27 cellular contexts compared by ENCODE assay signal in genomic region chr15:84839714-84840113, GRCh38. TPM values are rescaled to one million over a fixed set of nuclear protein-coding genes. Genes with fewer than 3 reads are reported as not detected.
A peak's percentile ranks its signal among the peaks of the same experiment; 100 is the strongest.
DNase-seq lines count a peak whose midpoint lies in the region; ATAC-seq and TF ChIP-seq lines count a peak whose summit lies in the region.
"Had no signal": no experiment of that assay in that cellular context is flagged by ENCODE, and none has a peak within 500 bp of the region (broad histone marks: within the 10 kb centered on the region; RNA-seq: fewer than 3 reads in every experiment).

No MANE protein-coding gene starts in this region.

- H2AFZ ChIP-seq in parathyroid adenoma, result no peak overlapping the region

- H3K36me3 ChIP-seq in parathyroid adenoma (ENCODE audit: control insufficient read depth, insufficient read depth, low read length) (no peaks in the 10 kb centered on the region), transverse colon (no peaks in the 10 kb centered on the region)

- ATAC-seq in right cardiac atrium (peak in 1 of 2 donors; percentile 1), HG03460 (IDR thresholded peaks at IDR 0.05; ENCODE audit: unreplicated experiment) (no peak)
- ATAC-seq: CD8-positive, alpha-beta T cell had no signal

- H3K9me3 Mint-ChIP-seq in T-helper 2 cell treated with Interferon-gamma antibody and Interleukin-4, amounts not matched to agents 5 μg/mL and 100 μg/mL, for 36 hours, result no peaks in the 10 kb centered on the region
- H3K9me3 Mint-ChIP-seq: CD8-positive, alpha-beta T cell; naive B cell had no signal

- intact Hi-C loops in right cardiac atrium (cut with DNase I) (loop anchor here in 1 of 4 donors (10.0 kb wide), 1 partner anchor 75 kb away; no protein-coding TSS in a partner anchor), transverse colon (cut with DNase I; ENCODE audit: low total_unique reads) (loop anchor here (5.0 kb wide), 1 partner anchor 88 kb away; no protein-coding TSS in a partner anchor)

- H3K27me3 ChIP-seq in right cardiac atrium (ENCODE audit: control insufficient read depth, insufficient read depth), result no peaks in the 10 kb centered on the region
- no peaks in the 10 kb centered on the region for H3K27me3 ChIP-seq in parathyroid adenoma (ENCODE audit: control insufficient read depth, insufficient read depth, low read length)
- no peaks in the 10 kb centered on the region for H3K27me3 ChIP-seq in transverse colon
- H3K27me3 ChIP-seq: adrenal gland, dorsolateral prefrontal cortex had no signal

- no peaks in the 10 kb centered on the region for H3K9me3 ChIP-seq in right cardiac atrium (ENCODE audit: control insufficient read depth, low read length)
- no peaks in the 10 kb centered on the region for H3K9me3 ChIP-seq in parathyroid adenoma (ENCODE audit: control insufficient read depth, low read length)
- H3K9me3 ChIP-seq in transverse colon, result no peaks in the 10 kb centered on the region
- H3K9me3 ChIP-seq: adrenal gland had no signal

- WGBS in right cardiac atrium, result 96% methylated on average over 23 of the region's 23 CpGs
- 93 to 95% methylated on average over 3 to 23 of the region's 23 CpGs for WGBS in transverse colon (ENCODE audit: low coverage in 1 of 2), 2 donors

- H3K4me3 ChIP-seq in right cardiac atrium (ENCODE audit: low read length) (no peak overlapping the region), parathyroid adenoma (ENCODE audit: low read depth, low read length) (no peak overlapping the region), transverse colon (no peak overlapping the region)
- H3K4me3 ChIP-seq: adrenal gland, dorsolateral prefrontal cortex, SK-N-MC had no signal

- H3K27ac ChIP-seq in right cardiac atrium (ENCODE audit: low read length) (peak overlapping the region; percentile 85), parathyroid adenoma (peak overlapping the region; percentile 96), transverse colon (peak overlapping the region; percentile 71 to 81 (median 76))
- H3K27ac ChIP-seq: 22Rv1, SK-N-MC, WERI-Rb-1 had no signal

- in situ Hi-C loops in transverse colon (cut with MboI; ENCODE audit: low pct_ligation_motif_present in 1 of 4, low pct_unique_long_range_greater_than_20kb in 1 of 4, low sequenced_read_pairs in 3 of 4), result no loop called here

- H3K4me1 ChIP-seq in right cardiac atrium (ENCODE audit: control insufficient read depth, insufficient read depth, low read length), result peaks cover 18% of the 10 kb centered on the region
- H3K4me1 ChIP-seq in parathyroid adenoma, result peaks cover 27% of the 10 kb centered on the region
- peaks cover 14 to 16% (median 15%) of the 10 kb centered on the region in 4 donors for H3K4me1 ChIP-seq in transverse colon

- H3K27ac Mint-ChIP-seq in T-helper 2 cell treated with Interferon-gamma antibody and Interleukin-4, amounts not matched to agents 5 μg/mL and 100 μg/mL, for 36 hours, result no peak overlapping the region
- H3K27ac Mint-ChIP-seq: CD8-positive, alpha-beta T cell; naive B cell had no signal

- H3K27me3 Mint-ChIP-seq in T-helper 2 cell treated with Interferon-gamma antibody and Interleukin-4, amounts not matched to agents 5 μg/mL and 100 μg/mL, for 36 hours (ENCODE audit: low read depth), result peaks cover 8% of the 10 kb centered on the region

- H3K4me3 Mint-ChIP-seq in T-helper 2 cell treated with Interferon-gamma antibody and Interleukin-4, amounts not matched to agents 5 μg/mL and 100 μg/mL, for 36 hours, result no peak overlapping the region
- H3K4me3 Mint-ChIP-seq: CD8-positive, alpha-beta T cell; naive B cell had no signal

- no peaks in the 10 kb centered on the region for H3K36me3 Mint-ChIP-seq in T-helper 2 cell treated with Interferon-gamma antibody and Interleukin-4, amounts not matched to agents 5 μg/mL and 100 μg/mL, for 36 hours (ENCODE audit: low read depth)
- H3K36me3 Mint-ChIP-seq: CD8-positive, alpha-beta T cell; naive B cell had no signal

- no peaks in the 10 kb centered on the region for H3K4me1 Mint-ChIP-seq in T-helper 2 cell treated with Interferon-gamma antibody and Interleukin-4, amounts not matched to agents 5 μg/mL and 100 μg/mL, for 36 hours (ENCODE audit: low read depth)
- H3K4me1 Mint-ChIP-seq: naive B cell had no signal

- peak; percentile 24 for DNase-seq in activated CD8-positive, alpha-beta memory T cell treated with anti-CD3 and anti-CD28 coated beads for 24 hours
- no peak for DNase-seq in activated CD8-positive, alpha-beta memory T cell treated with anti-CD3 and anti-CD28 coated beads, Interleukin-2, amount 50 U/mL, for 4 hours
- DNase-seq in right cardiac atrium (peak in 2 of 3 donors; percentile 44 to 61), transverse colon (no peak), NCI-H526 treated with DMSO at 0.1 percent for 48 hours (lab: John Stamatoyannopoulos, UW) (no peak)
- DNase-seq in T-helper 2 cell treated with Interferon-gamma antibody and Interleukin-4, amounts not matched to agents 5 μg/mL and 100 μg/mL, for 36 hours (ENCODE audit: low spot score), result no peak
- DNase-seq: activated T-cell treated with anti-CD3 and anti-CD28 coated beads, Interleukin-2, amount 50 U/mL, for 1 hour; CD8-positive, alpha-beta T cell; DMS153; dorsolateral prefrontal cortex; H7; hippocampal formation; naive B cell; NCI-H1417 treated with DMSO at 0.1 percent for 48 hours; NCI-H526; occipital lobe; WERI-Rb-1 had no signal

- H3K79me2 ChIP-seq in parathyroid adenoma, result no peaks in the 10 kb centered on the region

- TF ChIP-seq CTCF in parathyroid adenoma (IDR thresholded peaks at IDR 0.05) (no peak), transverse colon (IDR thresholded peaks at IDR 0.05) (no peak)

- TF ChIP-seq EP300 in transverse colon (IDR thresholded peaks at IDR 0.05; ENCODE audit: low read depth), result no peak

- no peak overlapping the region for H3K4me2 ChIP-seq in parathyroid adenoma (ENCODE audit: low read length)

- H3K9ac ChIP-seq in parathyroid adenoma, result no peak overlapping the region

- no peak for TF ChIP-seq POLR2A in transverse colon (IDR thresholded peaks at IDR 0.05)

RNA-seq across cellular contexts. Expression of gene ALPK3, which starts 22.6 kb away (rescaled TPM):
- total RNA-seq in right cardiac atrium (10 to 100 TPM; 72.1 to 95.2 (median 78.6) TPM), transverse colon (1 to 10 TPM; 1.1 to 4.6 (median 2.8) TPM)
- 65.8 TPM for polyA plus RNA-seq in right cardiac atrium

RNA-seq across cellular contexts. Expression of gene SLC28A1, which starts 44.7 kb away (rescaled TPM):
- total RNA-seq in right cardiac atrium (under 1 TPM in 3 of 4 donors, not detected in 1; 0.29 to 0.54 (median 0.42) TPM), transverse colon (not detected)
- polyA plus RNA-seq in right cardiac atrium, result 0.32 TPM
- total RNA-seq: CD8-positive, alpha-beta T cell; fibroblast of villous mesenchyme; G401; H7; M059J; occipital lobe; RPMI7951; T-helper 2 cell treated with Interferon-gamma antibody and Interleukin-4, amounts not matched to agents 100 ng/mL and 5 ng/mL, for 36 hours had no signal

Comparison
In these comparisons a context has a peak if more than half of its experiments do, and no peak if none do; other contexts are left out.
1. DNase-seq: peak in activated CD8-positive, alpha-beta memory T cell treated with anti-CD3 and anti-CD28 coated beads for 24 hours (single experiment) and right cardiac atrium (2 of 3); none in activated CD8-positive, alpha-beta memory T cell treated with anti-CD3 and anti-CD28 coated beads, Interleukin-2, amount 50 U/mL, for 4 hours (single experiment), transverse colon (single experiment), T-helper 2 cell treated with Interferon-gamma antibody and Interleukin-4, amounts not matched to agents 5 μg/mL and 100 μg/mL, for 36 hours (single experiment) and NCI-H526 treated with DMSO at 0.1 percent for 48 hours (single experiment).
2. RNA of gene ALPK3, which starts 22.6 kb away (total RNA-seq): 72.1 to 95.2 TPM in right cardiac atrium; 1.1 to 4.6 TPM in transverse colon; every median in the first group is over 10 times any median in the second.
3. Peak in every context shown above with its lines, with median percentiles within 50 percentile points of each other: H3K27ac ChIP-seq.